10 cellular contexts compared by ENCODE assay signal in the genomic region with DNA sequence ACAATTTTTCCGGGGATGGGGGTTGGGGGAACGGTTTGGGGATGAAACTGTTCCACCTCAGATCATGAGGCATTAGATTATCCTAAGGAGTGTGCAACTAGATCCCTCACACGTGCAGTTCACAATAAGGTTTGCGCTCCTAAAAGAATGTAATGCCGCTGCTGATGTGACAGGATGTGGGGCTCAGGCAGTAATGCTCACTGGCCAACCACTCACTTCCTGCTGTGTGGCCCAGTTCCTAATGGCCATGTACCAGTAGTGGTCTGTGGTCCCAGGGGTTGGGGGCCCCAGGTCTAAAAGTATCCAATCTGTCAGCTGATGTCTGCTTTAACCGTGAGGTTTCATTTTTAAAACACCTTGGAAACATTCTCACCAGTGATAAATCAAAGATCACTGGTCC. TPM values are rescaled to one million over a fixed set of nuclear protein-coding genes. Genes with fewer than 3 reads are reported as not detected.
DNase-seq lines count a peak whose midpoint lies in the region; ATAC-seq, FAIRE-seq and TF ChIP-seq lines count a peak whose summit lies in the region.
"Had no signal": no experiment of that assay in that cellular context is flagged by ENCODE, and none has a peak within 500 bp of the region (broad histone marks: within the 10 kb centered on the region; RNA-seq: fewer than 3 reads in every experiment).

No MANE protein-coding gene starts in this region.

- 23% methylated on average over 6 of the region's 6 CpGs for WGBS in GM12878 (ENCODE audit: insufficient coverage, insufficient replicate concordance, low lambda C conversion rate, missing lambda C conversion rate)

- H3K27me3 ChIP-seq in CD4-positive, alpha-beta memory T cell (ENCODE audit: insufficient read depth, low read length) = no peaks in the 10 kb centered on the region
- H3K27me3 ChIP-seq in GM12878 (replicated peaks in 1 of 2; ENCODE audit: control insufficient read depth in 2 of 2, insufficient read depth in 2 of 2, low read length in 1 of 2) = no peaks in the 10 kb centered on the region
- no peaks in the 10 kb centered on the region for H3K27me3 ChIP-seq in naive thymus-derived CD4-positive, alpha-beta T cell (ENCODE audit: control insufficient read depth in 2 of 2, insufficient read depth in 2 of 2, low read length in 2 of 2)

- SMC1A ChIA-PET in GM12878 (lab: Charles Lee; ENCODE audit: uncharacterized antibody, unreplicated experiment) = interaction anchor here (0.7 to 1.8 kb wide), 4 partner anchors 25 to 208 kb away, joined by 3 to 7 read pairs (median 5); a partner anchor contains a TSS

- BruUV-seq in GM12878 (replicated peaks; lab: Mats Ljungman, UMichigan) = no TSS peak

- peak overlapping the region; percentile 82 for H3K27ac ChIP-seq in CD4-positive, alpha-beta memory T cell (ENCODE audit: low read depth, low read length)
- peak overlapping the region; percentile 83 for H3K27ac ChIP-seq in GM12878 (ENCODE audit: control insufficient read depth, insufficient read depth)
- H3K27ac ChIP-seq in naive thymus-derived CD4-positive, alpha-beta T cell (ENCODE audit: low read depth, low read length) = peak overlapping the region; percentile 79

- TF ChIP-seq RAD21 in GM12878 (IDR thresholded peaks at IDR 0.05; ENCODE audit: insufficient read depth, low read depth, low read length) = no peak

- peak; percentile 25 for ATAC-seq in HG03135 (IDR thresholded peaks at IDR 0.05; ENCODE audit: unreplicated experiment)
- peak; percentile 41 for ATAC-seq in GM12878
- ATAC-seq in naive thymus-derived CD4-positive, alpha-beta T cell = no peak
- ATAC-seq in GM18868 (IDR thresholded peaks at IDR 0.05; ENCODE audit: unreplicated experiment) = no peak

- H3K36me3 Mint-ChIP-seq in CD4-positive, alpha-beta memory T cell = peaks cover 26 to 46% of the 10 kb centered on the region in 2 donors
- peaks cover 0 to 34% (median 20%) of the 10 kb centered on the region in 5 donors for H3K36me3 Mint-ChIP-seq in naive thymus-derived CD4-positive, alpha-beta T cell

- H3K4me1 ChIP-seq in CD4-positive, alpha-beta memory T cell (ENCODE audit: insufficient read depth, low read length) = peaks cover 68% of the 10 kb centered on the region
- peaks cover 15% of the 10 kb centered on the region for H3K4me1 ChIP-seq in GM12878 (ENCODE audit: control insufficient read depth, insufficient read depth, low read length)
- peaks cover 49 to 52% of the 10 kb centered on the region in 2 donors for H3K4me1 ChIP-seq in naive thymus-derived CD4-positive, alpha-beta T cell (ENCODE audit: control insufficient read depth in 2 of 2, insufficient read depth in 2 of 2, low read length in 2 of 2)

- RAD21 ChIA-PET in GM12878 (lab: Charles Lee; ENCODE audit: unreplicated experiment) = interaction anchor here (0.7 to 2.5 kb wide), 3 partner anchors 8 to 73 kb away, joined by 4 to 8 read pairs (median 5); no protein-coding TSS in a partner anchor

- TF ChIP-seq EP300 in GM12878 (IDR thresholded peaks at IDR 0.05; ENCODE audit: borderline replicate concordance in 1 of 2, control insufficient read depth in 1 of 2, low read depth in 2 of 2, low read length in 2 of 2) = no peak

- H3K4me2 ChIP-seq in GM12878 (ENCODE audit: control insufficient read depth, insufficient read depth) = peak overlapping the region; percentile 83

- H3K36me3 ChIP-seq in CD4-positive, alpha-beta memory T cell (ENCODE audit: insufficient read depth, low read length) = no peaks in the 10 kb centered on the region
- H3K36me3 ChIP-seq in GM12878 (ENCODE audit: control insufficient read depth in 2 of 2, insufficient read depth in 2 of 2, low read length in 1 of 2) = no peaks in the 10 kb centered on the region
- H3K36me3 ChIP-seq in naive thymus-derived CD4-positive, alpha-beta T cell (ENCODE audit: control insufficient read depth in 2 of 3, insufficient read depth in 3 of 3, low read length in 3 of 3) = no peaks in the 10 kb centered on the region

- peak overlapping the region; percentile 92 to 99 (median 96) for H3K4me3 Mint-ChIP-seq in CD4-positive, alpha-beta memory T cell
- peak overlapping the region; percentile 88 to 99 (median 97) for H3K4me3 Mint-ChIP-seq in naive thymus-derived CD4-positive, alpha-beta T cell

- H3K9me3 ChIP-seq in CD4-positive, alpha-beta memory T cell (ENCODE audit: control insufficient read depth in 1 of 2, low read length in 2 of 2) = peaks cover 0 to 4% of the 10 kb centered on the region in 2 donors
- peaks cover 6% of the 10 kb centered on the region for H3K9me3 ChIP-seq in GM12878 (replicated peaks; ENCODE audit: control insufficient read depth, insufficient read depth, low read length)
- peaks cover 0 to 9% (median 0%) of the 10 kb centered on the region in 3 experiments for H3K9me3 ChIP-seq in naive thymus-derived CD4-positive, alpha-beta T cell (ENCODE audit: control insufficient read depth in 2 of 3, low read length in 3 of 3)

- H3K9me3 Mint-ChIP-seq in CD4-positive, alpha-beta memory T cell = peaks cover 0 to 9% (median 1%) of the 10 kb centered on the region in 8 donors
- H3K9me3 Mint-ChIP-seq in naive thymus-derived CD4-positive, alpha-beta T cell = peaks cover 0 to 15% (median 6%) of the 10 kb centered on the region in 11 donors

- no peaks in the 10 kb centered on the region for H4K20me1 ChIP-seq in GM12878 (ENCODE audit: control insufficient read depth, insufficient read depth)

- no peak for TF ChIP-seq POLR2A in GM12878 (IDR thresholded peaks at IDR 0.05; ENCODE audit: low read depth, low read length)

- DNase-seq in CD4-positive, alpha-beta memory T cell = peak in 3 of 5 donors; percentile 32 to 71 (median 37)
- DNase-seq in GM12878 (ENCODE audit: low read depth, low spot score) (no peak), HTR-8/SVneo (ENCODE audit: insufficient read length, low spot score) (no peak), GM19240 (ENCODE audit: insufficient read length, low spot score) (no peak), H4 (ENCODE audit: low spot score) (no peak)
- peak in 1 of 9 donors; percentile 13 for DNase-seq in naive thymus-derived CD4-positive, alpha-beta T cell
- DNase-seq: NCI-H345 had no signal

- peak overlapping the region; percentile 91 to 98 (median 94) for H3K27ac Mint-ChIP-seq in CD4-positive, alpha-beta memory T cell
- peak overlapping the region; percentile 71 to 99 (median 96) for H3K27ac Mint-ChIP-seq in naive thymus-derived CD4-positive, alpha-beta T cell

- intact Hi-C loops in CD4-positive, alpha-beta memory T cell (cut with micrococcal nuclease) = loop anchor here (2.0 to 10.0 kb wide), 4 partner anchors 317 to 1413 kb away; a partner anchor contains a TSS
- intact Hi-C loops in GM12878 (cut with micrococcal nuclease; ENCODE audit: unreplicated experiment) = loop anchor here (5.0 to 10.0 kb wide), 3 partner anchors 52 to 419 kb away; a partner anchor contains a TSS
- intact Hi-C loops in naive thymus-derived CD4-positive, alpha-beta T cell (cut with micrococcal nuclease) = loop anchor here (2.0 to 10.0 kb wide), 9 partner anchors 13 to 1411 kb away; a partner anchor contains a TSS

- H3K4me3 ChIP-seq in CD4-positive, alpha-beta memory T cell (ENCODE audit: low read length in 2 of 2) = peak overlapping the region; percentile 69 to 95
- H3K4me3 ChIP-seq in GM12878 = peak overlapping the region; percentile 65
- H3K4me3 ChIP-seq in naive thymus-derived CD4-positive, alpha-beta T cell (ENCODE audit: low read length) = peak overlapping the region; percentile 89

- peaks cover 39 to 74% (median 52%) of the 10 kb centered on the region in 4 donors for H3K4me1 Mint-ChIP-seq in CD4-positive, alpha-beta memory T cell
- peaks cover 26 to 68% (median 63%) of the 10 kb centered on the region in 7 donors for H3K4me1 Mint-ChIP-seq in naive thymus-derived CD4-positive, alpha-beta T cell

- CTCF ChIA-PET in CD4-positive, alpha-beta memory T cell (lab: Charles Lee; ENCODE audit: partially characterized antibody) = interaction anchor here (1.2 to 4.0 kb wide), 4 partner anchors 14 to 359 kb away, joined by 3 to 10 read pairs (median 5); no protein-coding TSS in a partner anchor
- CTCF ChIA-PET in GM12878 (lab: Yijun Ruan, JAX) = no interaction called here
- CTCF ChIA-PET in naive thymus-derived CD4-positive, alpha-beta T cell (lab: Charles Lee) = no interaction called here

- peaks cover 19% of the 10 kb centered on the region for H3K79me2 ChIP-seq in GM12878 (ENCODE audit: control insufficient read depth, insufficient read depth, low read length)

- H3K27me3 Mint-ChIP-seq in CD4-positive, alpha-beta memory T cell = no peaks in the 10 kb centered on the region
- no peaks in the 10 kb centered on the region for H3K27me3 Mint-ChIP-seq in naive thymus-derived CD4-positive, alpha-beta T cell

- FAIRE-seq in GM12878 (lab: Jason Lieb, UNC) = peak; percentile 71
- FAIRE-seq in HTR-8/SVneo (lab: Jason Lieb, UNC) = no peak
- FAIRE-seq: endometrium had no signal

- POLR2A ChIA-PET in CD4-positive, alpha-beta memory T cell (lab: Charles Lee; ENCODE audit: partially characterized antibody) = interaction anchor here (1.2 to 7.1 kb wide), 8 partner anchors 7 to 205 kb away, joined by 5 to 55 read pairs (median 10); a partner anchor contains a TSS
- POLR2A ChIA-PET in GM12878 (lab: Charles Lee) = interaction anchor here (1.5 kb wide), 1 partner anchor 17 kb away, joined by 5 read pairs; no protein-coding TSS in a partner anchor
- POLR2A ChIA-PET in naive thymus-derived CD4-positive, alpha-beta T cell (lab: Charles Lee) = interaction anchor here (0.6 to 1.7 kb wide), 4 partner anchors 11 to 207 kb away, joined by 3 to 6 read pairs (median 4); no protein-coding TSS in a partner anchor

- H2AFZ ChIP-seq in GM12878 (ENCODE audit: control insufficient read depth, low read depth, low read length) = peak overlapping the region; percentile 67

- H3K9ac ChIP-seq in GM12878 (ENCODE audit: control insufficient read depth, insufficient read depth, low read length) = peak overlapping the region; percentile 50; the same call in 1 of the 2 replicates

- in situ Hi-C loops in GM12878 (cut with MboI) = no loop called here

- no peak for TF ChIP-seq CTCF in GM12878 (IDR thresholded peaks at IDR 0.05 in 2 of 3, conservative IDR thresholded peaks at IDR 0.05 in 1 of 3; ENCODE audit: control insufficient read depth in 2 of 3, extremely low read depth in 1 of 3, insufficient read depth in 1 of 3, low read depth in 3 of 3, low read length in 3 of 3)

RNA-seq across cellular contexts. Expression of a gene that starts 2.2 kb away (rescaled TPM):
- total RNA-seq in CD4-positive, alpha-beta memory T cell = 10 to 100 TPM; 30.4 to 31.6 TPM
- 100 to 1,000 TPM; 111 TPM for polyA plus RNA-seq in CD4-positive, alpha-beta memory T cell
- total RNA-seq in GM12878 (2013; cell fraction: nucleolus; rRNA removed) = 23.1 and 23.8 TPM in 2 replicates
- total RNA-seq in GM12878 (2014; rRNA removed) (26.7 and 33.4 TPM in 2 replicates), GM12878 (2014; rRNA removed; fragmentation: Illumina TruSeq; extraction: Trizol) (30.4 and 33.3 TPM in 2 replicates), GM12878 (2021) (21.7 and 22.2 TPM in 2 replicates)
- polyA plus RNA-seq in GM12878 (2011; ENCODE audit: low read depth) = 16.4 TPM
- polyA plus RNA-seq in GM12878 (2011; rRNA removed) (31.8 and 35.7 TPM in 2 replicates), GM12878 (2014; fragmentation: Illumina TruSeq; extraction: Trizol) (28.7 and 31.1 TPM in 2 replicates), GM12878 (2014; fragmentation: Nextera tagmentation; extraction: Ambion mirVana) (10 to 100 TPM; 26.5 to 27.8 TPM), GM12878 (2014; rRNA removed) (24.9 and 29.3 TPM in 2 replicates), GM12878 (2016; fragmentation: Nextera tagmentation; extraction: Ambion mirVana) (10 to 100 TPM; 26.7 to 31.6 TPM)
- 25.6 and 29.5 TPM in 2 replicates for polyA plus RNA-seq in GM12878 (2011; cell fraction: cytosol; rRNA removed)
- 14.9 and 19.3 TPM in 2 replicates for polyA plus RNA-seq in GM12878 (2011; cell fraction: nucleus; rRNA removed)
- 17.3 and 22.5 TPM in 2 replicates for polyA plus RNA-seq in GM12878 (2012)
- 23.8 and 24.4 TPM in 2 replicates for polyA minus RNA-seq in GM12878 (2011; rRNA and poly(A)+ RNA removed)
- polyA minus RNA-seq in GM12878 (2011; cell fraction: cytosol; rRNA and poly(A)+ RNA removed) = 5.9 and 7.6 TPM in 2 replicates
- polyA minus RNA-seq in GM12878 (2011; cell fraction: nucleus; rRNA and poly(A)+ RNA removed) = 7.4 TPM in 2 replicates
- 10 to 100 TPM; 28.8 to 42.6 (median 34.8) TPM for total RNA-seq in naive thymus-derived CD4-positive, alpha-beta T cell
- polyA plus RNA-seq in naive thymus-derived CD4-positive, alpha-beta T cell = 10 to 100 TPM; 71.5 to 83.7 TPM
- total RNA-seq in H4 (2014; rRNA removed; shearing (Covaris generic)) = 24.9 and 30.2 TPM in 2 replicates

RNA-seq across cellular contexts. Expression of a gene that starts 51.1 kb away (rescaled TPM):
- total RNA-seq in CD4-positive, alpha-beta memory T cell = 10 to 100 TPM; 30.9 to 31.1 TPM
- 10 to 100 TPM in 1 of 2 donors, 1 to 10 TPM in 1; 1.6 to 14.3 TPM for polyA plus RNA-seq in CD4-positive, alpha-beta memory T cell
- total RNA-seq in GM12878 (2013; cell fraction: nucleolus; rRNA removed) = 36.3 TPM in 2 replicates
- total RNA-seq in GM12878 (2014; rRNA removed) = 15.1 and 16.8 TPM in 2 replicates
- total RNA-seq in GM12878 (2014; rRNA removed; fragmentation: Illumina TruSeq; extraction: Trizol) = 24.2 and 27.0 TPM in 2 replicates
- total RNA-seq in GM12878 (2021) = 15.0 and 17.5 TPM in 2 replicates
- 4.9 TPM for polyA plus RNA-seq in GM12878 (2011; ENCODE audit: low read depth)
- 12.8 and 21.1 TPM in 2 replicates for polyA plus RNA-seq in GM12878 (2011; rRNA removed)
- 3.3 and 3.8 TPM in 2 replicates for polyA plus RNA-seq in GM12878 (2011; cell fraction: cytosol; rRNA removed)
- polyA plus RNA-seq in GM12878 (2011; cell fraction: nucleus; rRNA removed) = 9.1 and 11.5 TPM in 2 replicates
- polyA plus RNA-seq in GM12878 (2012) = 6.0 and 9.6 TPM in 2 replicates
- polyA plus RNA-seq in GM12878 (2014; fragmentation: Illumina TruSeq; extraction: Trizol) = 16.8 and 20.8 TPM in 2 replicates
- polyA plus RNA-seq in GM12878 (2014; fragmentation: Nextera tagmentation; extraction: Ambion mirVana) = 1 to 10 TPM; 6.0 to 6.4 TPM
- polyA plus RNA-seq in GM12878 (2014; rRNA removed) = 7.4 and 9.3 TPM in 2 replicates
- polyA plus RNA-seq in GM12878 (2016; fragmentation: Nextera tagmentation; extraction: Ambion mirVana) = 1 to 10 TPM; 2.5 to 3.4 TPM
- polyA minus RNA-seq in GM12878 (2011; rRNA and poly(A)+ RNA removed) = 8.0 and 10.5 TPM in 2 replicates
- polyA minus RNA-seq in GM12878 (2011; cell fraction: cytosol; rRNA and poly(A)+ RNA removed) = 6.9 and 12.6 TPM in 2 replicates
- 6.3 and 8.2 TPM in 2 replicates for polyA minus RNA-seq in GM12878 (2011; cell fraction: nucleus; rRNA and poly(A)+ RNA removed)
- total RNA-seq in naive thymus-derived CD4-positive, alpha-beta T cell = 10 to 100 TPM; 21.4 to 32.2 (median 26.2) TPM
- polyA plus RNA-seq in naive thymus-derived CD4-positive, alpha-beta T cell = 1 to 10 TPM; 6.1 to 8.1 TPM
- 15.3 and 16.6 TPM in 2 replicates for total RNA-seq in H4 (2014; rRNA removed; shearing (Covaris generic))

Comparison
In these comparisons a context has a peak if more than half of its experiments do, and no peak if none do; other contexts are left out.
1. DNase-seq: peak in CD4-positive, alpha-beta memory T cell (3 of 5); none in GM12878 (single experiment), HTR-8/SVneo (single experiment), GM19240 (single experiment) and H4 (single experiment).
2. ATAC-seq: peak in HG03135 (single experiment) and GM12878 (single experiment); none in naive thymus-derived CD4-positive, alpha-beta T cell (single experiment) and GM18868 (single experiment).
3. Peak in every context shown above with its lines, with median percentiles within 50 percentile points of each other: H3K27ac ChIP-seq and H3K4me3 ChIP-seq.